11 cellular contexts compared by ENCODE assay signal in genomic region chr17:72166040-72166439, GRCh38. TPM values are rescaled to one million over a fixed set of nuclear protein-coding genes. Genes with fewer than 3 reads are reported as not detected.
"Had no signal": no experiment of that assay in that cellular context is flagged by ENCODE, and none has a peak within 500 bp of the region (broad histone marks: within the 10 kb centered on the region; RNA-seq: fewer than 3 reads in every experiment).

No MANE protein-coding gene starts in this region.

- H3K4me3 ChIP-seq: pancreas, smooth muscle cell, transverse colon had no signal

- H3K27me3 ChIP-seq: pancreas, transverse colon had no signal

- H3K27me3 Mint-ChIP-seq: activated CD4-positive, alpha-beta memory T cell treated with anti-CD3 and anti-CD28 coated beads, Interleukin-2, amount 10 ng/mL, durations not matched to agents 7 days and 5 days; central memory CD8-positive, alpha-beta T cell; dendritic cell treated with granulocyte-macrophage colony-stimulating factor and Interleukin-4, amounts not matched to agents 40 ng/mL and 50 ng/mL, for 4 days; memory B cell had no signal

- DNase-seq: activated CD4-positive, alpha-beta memory T cell treated with anti-CD3 and anti-CD28 coated beads, Interleukin-2, amount 10 ng/mL, durations not matched to agents 7 days and 5 days; activated naive CD4-positive, alpha-beta T cell treated with Interleukin-2 at 50 U/mL for 16 hours; T-helper 9 cell; transverse colon had no signal

- H3K4me1 ChIP-seq: pancreas, transverse colon had no signal

- H3K9me3 ChIP-seq: pancreas, transverse colon had no signal

- H3K36me3 ChIP-seq: pancreas, transverse colon had no signal

- ATAC-seq: stimulated activated memory B cell treated with anti-CD40 and anti-IgM and Interleukin-4, amounts not matched to agents 10 μg/mL and 1 μg/mL and 100 μg/mL, for 72 hours had no signal

- H3K36me3 Mint-ChIP-seq: memory B cell; stimulated activated memory B cell treated with anti-CD40 and anti-IgM and Interleukin-4, amounts not matched to agents 10 μg/mL and 1 μg/mL and 100 μg/mL, for 72 hours had no signal

- H3K27ac ChIP-seq: pancreas, transverse colon had no signal

- H3K4me2 ChIP-seq: smooth muscle cell had no signal

- H3K4me1 Mint-ChIP-seq: activated CD4-positive, alpha-beta memory T cell treated with anti-CD3 and anti-CD28 coated beads, Interleukin-2, amount 10 ng/mL, durations not matched to agents 7 days and 5 days; central memory CD8-positive, alpha-beta T cell; memory B cell; stimulated activated memory B cell treated with anti-CD40 and anti-IgM and Interleukin-4, amounts not matched to agents 10 μg/mL and 1 μg/mL and 100 μg/mL, for 72 hours had no signal

- H3K4me3 Mint-ChIP-seq: activated CD4-positive, alpha-beta memory T cell treated with anti-CD3 and anti-CD28 coated beads, Interleukin-2, amount 10 ng/mL, durations not matched to agents 7 days and 5 days; activated T-helper 1 cell treated with anti-CD3 and anti-CD28 coated beads, Interleukin-12 subunit alpha, Interleukin-12 subunit beta, Interleukin-2, Interleukin-4 antibody, amounts not matched to agents 30 ng/mL and 10 ng/mL and 1 ng/mL, durations not matched to agents 14 hours and 24 hours and 36 hours; central memory CD8-positive, alpha-beta T cell; dendritic cell treated with granulocyte-macrophage colony-stimulating factor and Interleukin-4, amounts not matched to agents 40 ng/mL and 50 ng/mL, for 4 days; memory B cell; stimulated activated memory B cell treated with anti-CD40 and anti-IgM and Interleukin-4, amounts not matched to agents 10 μg/mL and 1 μg/mL and 100 μg/mL, for 72 hours had no signal

- H3K27ac Mint-ChIP-seq: activated CD4-positive, alpha-beta memory T cell treated with anti-CD3 and anti-CD28 coated beads, Interleukin-2, amount 10 ng/mL, durations not matched to agents 7 days and 5 days; activated T-helper 1 cell treated with anti-CD3 and anti-CD28 coated beads, Interleukin-12 subunit alpha, Interleukin-12 subunit beta, Interleukin-2, Interleukin-4 antibody, amounts not matched to agents 30 ng/mL and 10 ng/mL and 1 ng/mL, durations not matched to agents 14 hours and 24 hours and 36 hours; dendritic cell treated with granulocyte-macrophage colony-stimulating factor and Interleukin-4, amounts not matched to agents 40 ng/mL and 50 ng/mL, for 4 days; memory B cell; stimulated activated memory B cell treated with anti-CD40 and anti-IgM and Interleukin-4, amounts not matched to agents 10 μg/mL and 1 μg/mL and 100 μg/mL, for 72 hours had no signal

RNA-seq across cellular contexts. Expression of gene SOX9, which starts 45.2 kb away (rescaled TPM):
- total RNA-seq: activated CD4-positive, alpha-beta memory T cell treated with anti-CD3 and anti-CD28 coated beads, Interleukin-2, amount 10 ng/mL, durations not matched to agents 7 days and 5 days; activated T-helper 1 cell treated with anti-CD3 and anti-CD28 coated beads, Interleukin-12 subunit alpha, Interleukin-12 subunit beta, Interleukin-2, Interleukin-4 antibody, amounts not matched to agents 30 ng/mL and 10 ng/mL and 1 ng/mL, durations not matched to agents 14 hours and 24 hours and 36 hours had no signal
